In the genomic region with DNA sequence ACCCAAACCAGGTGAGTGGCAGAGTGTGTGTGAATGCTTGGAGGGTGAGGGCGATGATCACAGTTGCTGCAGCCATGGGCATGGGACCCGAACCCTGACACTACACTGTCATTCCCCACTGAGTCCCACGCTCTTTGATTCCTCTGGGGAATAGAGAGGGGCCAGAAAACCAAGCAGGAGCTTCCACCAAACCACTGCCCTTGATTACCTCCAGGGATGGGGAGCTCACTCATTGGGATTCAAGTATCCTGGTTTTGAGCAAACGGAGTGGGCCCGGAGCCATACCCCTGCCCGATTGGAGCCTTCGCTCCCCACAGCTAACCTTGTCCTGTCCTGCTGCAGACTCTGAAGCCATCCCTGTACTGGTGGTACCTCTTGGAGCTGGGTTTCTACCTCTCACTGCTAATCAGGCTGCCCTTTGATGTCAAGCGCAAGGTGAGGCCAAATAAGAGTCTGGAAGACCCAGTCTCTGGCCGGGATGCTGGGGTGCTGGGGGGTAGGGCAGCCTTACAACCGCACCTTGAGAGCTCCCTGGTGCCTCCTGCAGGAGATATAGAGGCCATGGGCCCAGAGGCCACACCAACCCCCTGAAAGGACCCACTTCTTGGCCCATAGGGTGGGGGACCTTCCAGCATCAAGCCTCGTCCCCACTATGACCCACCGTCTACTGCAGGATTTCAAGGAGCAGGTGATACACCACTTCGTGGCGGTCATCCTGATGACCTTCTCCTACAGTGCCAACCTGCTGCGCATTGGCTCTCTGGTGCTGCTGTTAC, we compare ENCODE assay signal across 28 cellular contexts. TPM values are rescaled to one million over a fixed set of nuclear protein-coding genes. Genes with fewer than 3 reads are reported as not detected.
"Had no signal": no experiment of that assay in that cellular context is flagged by ENCODE, and none has a peak within 500 bp of the region (broad histone marks: within the 10 kb centered on the region; RNA-seq: fewer than 3 reads in every experiment).

No MANE protein-coding gene starts in this region.

- H3K4me3 ChIP-seq: ascending aorta, body of pancreas, Peyer's patch, SJSA1 had no signal

- H3K9me3 ChIP-seq: ascending aorta, body of pancreas, Peyer's patch, SJSA1 had no signal

- H3K27me3 Mint-ChIP-seq: activated CD8-positive, alpha-beta T cell treated with anti-CD3 and anti-CD28 coated beads for 36 hours; activated naive CD8-positive, alpha-beta T cell treated with anti-CD3 and anti-CD28 coated beads, Interleukin-2, amount 50 U/mL, for 24 hours had no signal

- H3K27ac ChIP-seq: ascending aorta, body of pancreas, Peyer's patch, SJSA1, WERI-Rb-1 had no signal

- H3K36me3 ChIP-seq: SJSA1 had no signal

- ATAC-seq: activated CD4-positive, CD25-positive, alpha-beta regulatory T cell treated with anti-CD3 and anti-CD28 coated beads, Interleukin-2, amount 50 U/mL, for 24 hours; activated CD8-positive, alpha-beta T cell treated with anti-CD3 and anti-CD28 coated beads for 36 hours; activated naive CD4-positive, alpha-beta T cell treated with anti-CD3 and anti-CD28 coated beads, Interleukin-2, amount 50 U/mL, for 72 hours; activated naive CD8-positive, alpha-beta T cell treated with anti-CD3 and anti-CD28 coated beads, Interleukin-2, amount 50 U/mL, for 24 hours; activated T-cell treated with anti-CD3 and anti-CD28 coated beads, Interleukin-2, amount 50 U/mL, for 4 hours; body of pancreas; SK-N-SH treated with all-trans-retinoic acid at 6 μM for 48 hours had no signal

- H3K27ac Mint-ChIP-seq: activated CD8-positive, alpha-beta T cell treated with anti-CD3 and anti-CD28 coated beads for 36 hours; activated naive CD4-positive, alpha-beta T cell treated with anti-CD3 and anti-CD28 coated beads, Interleukin-2, amount 50 U/mL, for 72 hours; activated naive CD8-positive, alpha-beta T cell treated with anti-CD3 and anti-CD28 coated beads, Interleukin-2, amount 50 U/mL, for 24 hours; T-helper 2 cell treated with Interferon-gamma antibody and Interleukin-4, amounts not matched to agents 5 μg/mL and 100 μg/mL, for 36 hours had no signal

- H3K36me3 Mint-ChIP-seq: activated naive CD4-positive, alpha-beta T cell treated with anti-CD3 and anti-CD28 coated beads, Interleukin-2, amount 50 U/mL, for 72 hours had no signal

- FAIRE-seq: bronchial epithelial cell had no signal

- H3K4me3 Mint-ChIP-seq: activated CD8-positive, alpha-beta T cell treated with anti-CD3 and anti-CD28 coated beads for 36 hours; activated naive CD8-positive, alpha-beta T cell treated with anti-CD3 and anti-CD28 coated beads, Interleukin-2, amount 50 U/mL, for 24 hours; activated T-cell treated with anti-CD3 and anti-CD28 coated beads, Interleukin-2, amount 50 U/mL, for 4 hours; T-helper 2 cell treated with Interferon-gamma antibody and Interleukin-4, amounts not matched to agents 5 μg/mL and 100 μg/mL, for 36 hours had no signal

- H3K9me3 Mint-ChIP-seq: activated CD8-positive, alpha-beta T cell treated with anti-CD3 and anti-CD28 coated beads for 36 hours; activated naive CD4-positive, alpha-beta T cell treated with anti-CD3 and anti-CD28 coated beads, Interleukin-2, amount 50 U/mL, for 72 hours; activated naive CD8-positive, alpha-beta T cell treated with anti-CD3 and anti-CD28 coated beads, Interleukin-2, amount 50 U/mL, for 24 hours; activated T-cell treated with anti-CD3 and anti-CD28 coated beads, Interleukin-2, amount 50 U/mL, for 4 hours; T-helper 2 cell treated with Interferon-gamma antibody and Interleukin-4, amounts not matched to agents 5 μg/mL and 100 μg/mL, for 36 hours had no signal

- H3K27me3 ChIP-seq: ascending aorta, body of pancreas, Peyer's patch had no signal

- H3K4me1 ChIP-seq: ascending aorta, Peyer's patch, SJSA1 had no signal

- DNase-seq: activated CD4-positive, alpha-beta T cell treated with anti-CD3 and anti-CD28 coated beads for 4 hours; activated CD8-positive, alpha-beta T cell treated with anti-CD3 and anti-CD28 coated beads for 36 hours; activated effector memory CD4-positive, alpha-beta T cell treated with anti-CD3 and anti-CD28 coated beads, Interleukin-2, amount 50 U/mL, for 16 hours; activated naive CD4-positive, alpha-beta T cell treated with Interleukin-2 at 50 U/mL for 16 hours; activated naive CD8-positive, alpha-beta T cell treated with anti-CD3 and anti-CD28 coated beads, Interleukin-2, amount 50 U/mL, for 24 hours; activated T-cell treated with anti-CD3 and anti-CD28 coated beads, Interleukin-2, amount 50 U/mL, for 4 hours; amniotic stem cell; body of pancreas; central memory CD4-positive, alpha-beta T cell; MV-4-11; NCI-H1092 treated with DMSO at 0.1 percent for 48 hours; NCI-H1417 treated with DMSO at 0.1 percent for 48 hours; NCI-H1694; NCI-H2029; NCI-H2107; NCI-H446; NCI-H524; Peyer's patch; SHP77; SW 1271 had no signal

RNA-seq across cellular contexts. Expression of gene CERS4, which starts 47.3 kb away (rescaled TPM):
- total RNA-seq: SJSA1 had no signal
